17 cellular contexts compared by ENCODE assay signal in genomic region chr3:169215953-169216352, GRCh38.
"Had no signal": no experiment of that assay in that cellular context is flagged by ENCODE, and none has a peak within 500 bp of the region (broad histone marks: within the 10 kb centered on the region; RNA-seq: fewer than 3 reads in every experiment).

No MANE protein-coding gene starts in this region.

- H3K9me3 Mint-ChIP-seq: naive B cell, nephron had no signal

- H3K36me3 ChIP-seq: stomach, thoracic aorta, transverse colon had no signal

- H3K4me3 ChIP-seq: lung, stomach, thoracic aorta, transverse colon had no signal

- DNase-seq: effector memory CD4-positive, alpha-beta T cell; foreskin keratinocyte; kidney; left cardiac atrium; left ventricle myocardium superior; mesendoderm; naive B cell; occipital lobe; small intestine; stimulated activated CD4-positive, alpha-beta T cell treated with anti-CD3 and anti-CD28 coated beads, Interleukin-12 subunit alpha, Interleukin-12 subunit beta, amount 100 ng/mL, for 4 hours; stimulated activated naive CD4-positive, alpha-beta T cell; stomach; substantia nigra; transverse colon had no signal

- H3K27me3 Mint-ChIP-seq: naive B cell had no signal

- ATAC-seq: foreskin keratinocyte, left cardiac atrium, left ventricle myocardium superior had no signal

- H3K27ac ChIP-seq: foreskin keratinocyte, thoracic aorta, transverse colon had no signal

- H3K36me3 Mint-ChIP-seq: naive B cell had no signal

- H3K4me1 ChIP-seq: foreskin keratinocyte had no signal

- H3K4me1 Mint-ChIP-seq: naive B cell, nephron had no signal

- H3K9me3 ChIP-seq: stomach, thoracic aorta, transverse colon had no signal

- H3K4me3 Mint-ChIP-seq: naive B cell, nephron had no signal

- H3K27me3 ChIP-seq: stomach, transverse colon had no signal

- H3K27ac Mint-ChIP-seq: naive B cell, nephron had no signal
